Comparison of ENCODE assay signal across 8 cellular contexts in the genomic region with DNA sequence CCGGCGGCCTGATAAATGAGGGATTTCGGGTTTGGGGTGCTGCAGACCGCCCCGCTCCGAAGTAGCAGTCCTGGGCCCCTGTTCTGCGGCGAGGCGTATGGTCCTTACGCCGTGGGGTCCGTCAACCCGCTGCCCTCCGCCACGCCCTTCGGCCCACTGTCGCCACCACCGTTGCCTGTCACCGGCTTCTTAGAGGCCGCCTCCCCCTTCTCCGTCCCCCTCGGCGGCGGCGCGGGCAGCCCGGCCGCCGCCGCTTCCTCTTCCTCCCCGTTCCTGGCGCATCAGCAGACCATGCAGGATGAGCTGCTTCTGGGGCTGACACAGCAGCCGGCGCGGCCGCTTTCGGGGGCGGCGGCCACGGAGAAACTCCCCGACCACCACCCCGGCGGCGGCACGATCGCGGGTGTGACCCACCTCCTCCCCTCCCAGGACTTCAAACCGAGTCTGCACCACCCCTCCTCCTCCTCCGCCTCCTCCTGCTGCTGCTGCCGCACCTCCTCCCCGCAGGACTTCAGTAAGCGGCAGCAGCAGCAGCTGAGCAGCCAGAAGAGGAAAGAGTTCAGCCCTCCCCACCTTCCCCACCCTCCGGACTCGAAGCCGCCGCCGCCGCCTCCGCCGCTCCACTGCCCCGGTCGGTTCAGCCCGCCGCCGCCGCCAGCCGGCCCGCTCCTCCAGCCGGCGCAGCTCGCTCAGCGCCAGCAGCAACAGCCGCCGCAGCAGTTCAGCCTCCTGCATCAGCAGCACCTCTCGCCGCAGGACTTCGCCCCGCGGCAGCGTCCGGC. TPM values are rescaled to one million over a fixed set of nuclear protein-coding genes. Genes with fewer than 3 reads are reported as not detected.
A peak's percentile ranks its signal among the peaks of the same experiment; 100 is the strongest.
DNase-seq lines count a peak whose midpoint lies in the region; ATAC-seq and TF ChIP-seq lines count a peak whose summit lies in the region.

No MANE protein-coding gene starts in this region.

- H3K27me3 Mint-ChIP-seq in activated CD4-positive, alpha-beta memory T cell treated with anti-CD3 and anti-CD28 coated beads, Interleukin-2, amount 10 ng/mL, durations not matched to agents 7 days and 5 days, result no peaks in the 10 kb centered on the region

- H3K4me1 Mint-ChIP-seq in activated CD4-positive, alpha-beta memory T cell treated with anti-CD3 and anti-CD28 coated beads, Interleukin-2, amount 10 ng/mL, durations not matched to agents 7 days and 5 days, result peaks cover 29% of the 10 kb centered on the region

- H3K4me1 ChIP-seq in A673 (ENCODE audit: insufficient read depth, low read length, poor library complexity, severe bottlenecking), result peaks cover 23% of the 10 kb centered on the region
- H3K4me1 ChIP-seq in duodenal mucosa (ENCODE audit: control insufficient read depth in 1 of 2, insufficient read depth in 2 of 2, low read length in 2 of 2), result peaks cover 5 to 19% of the 10 kb centered on the region in 2 donors
- H3K4me1 ChIP-seq in lower lobe of right lung, result peaks cover 26% of the 10 kb centered on the region

- peak overlapping the region; percentile 99 to 100 for H3K9ac ChIP-seq in duodenal mucosa (ENCODE audit: low read depth in 1 of 2, low read length in 2 of 2)

- peak; percentile 26 for ATAC-seq in GM18868 (IDR thresholded peaks at IDR 0.05; ENCODE audit: unreplicated experiment)
- ATAC-seq in HG03103 (IDR thresholded peaks at IDR 0.05; ENCODE audit: low read depth, unreplicated experiment), result peak; percentile 17
- ATAC-seq in lower lobe of right lung, result peak; percentile 56 to 68

- no peak for TF ChIP-seq CTCF in A673 (conservative IDR thresholded peaks at IDR 0.05; ENCODE audit: low read depth, low read length)
- no peak for TF ChIP-seq CTCF in lower lobe of right lung (IDR thresholded peaks at IDR 0.05)

- H3K36me3 ChIP-seq in A673 (ENCODE audit: insufficient read depth, low read length, poor library complexity, severe bottlenecking) (peaks cover 25% of the 10 kb centered on the region), duodenal mucosa (ENCODE audit: control insufficient read depth in 1 of 2, insufficient read depth in 2 of 2, low read length in 2 of 2) (peaks cover 0 to 8% of the 10 kb centered on the region in 2 donors), lower lobe of right lung (peaks cover 5% of the 10 kb centered on the region)

- H3K9me3 Mint-ChIP-seq in activated CD4-positive, alpha-beta memory T cell treated with anti-CD3 and anti-CD28 coated beads, Interleukin-2, amount 10 ng/mL, durations not matched to agents 7 days and 5 days, result no peaks in the 10 kb centered on the region

- CTCF ChIA-PET in A673 (lab: Charles Lee), result no interaction called here
- CTCF ChIA-PET in activated CD4-positive, alpha-beta memory T cell treated with anti-CD3 and anti-CD28 coated beads, Interleukin-2, amount 10 ng/mL, durations not matched to agents 7 days and 5 days (lab: Charles Lee), result no interaction called here

- peak overlapping the region; percentile 100 for H3K27ac ChIP-seq in A673 (ENCODE audit: low read depth, low read length, poor library complexity, severe bottlenecking)
- peak overlapping the region; percentile 100 for H3K27ac ChIP-seq in duodenal mucosa (ENCODE audit: low read depth, low read length)
- peak overlapping the region; percentile 100 for H3K27ac ChIP-seq in lower lobe of right lung

- intact Hi-C loops in A673 (cut with micrococcal nuclease; ENCODE audit: unreplicated experiment) (loop anchor here (1.0 to 5.0 kb wide), 4 partner anchors 258 to 1346 kb away; no protein-coding TSS in a partner anchor), lower lobe of right lung (cut with DNase I) (no loop called here)

- H3K27me3 ChIP-seq in A673 (replicated peaks; ENCODE audit: insufficient read depth, low read depth, low read length, poor library complexity) (no peaks in the 10 kb centered on the region), duodenal mucosa (ENCODE audit: control insufficient read depth in 1 of 2, insufficient read depth in 2 of 2, low read length in 2 of 2) (no peaks in the 10 kb centered on the region), lower lobe of right lung (ENCODE audit: low read depth) (no peaks in the 10 kb centered on the region)

- peak overlapping the region; percentile 87 for H3K4me3 Mint-ChIP-seq in activated CD4-positive, alpha-beta memory T cell treated with anti-CD3 and anti-CD28 coated beads, Interleukin-2, amount 10 ng/mL, durations not matched to agents 7 days and 5 days

- H3K4me3 ChIP-seq in A673 (ENCODE audit: low read depth, low read length, poor library complexity, severe bottlenecking) (peak overlapping the region; percentile 88), duodenal mucosa (ENCODE audit: low read depth in 1 of 2, low read length in 2 of 2) (peak overlapping the region; percentile 94 to 97), lower lobe of right lung (peak overlapping the region; percentile 73)

- peaks cover 10% of the 10 kb centered on the region for H3K36me3 Mint-ChIP-seq in activated CD4-positive, alpha-beta memory T cell treated with anti-CD3 and anti-CD28 coated beads, Interleukin-2, amount 10 ng/mL, durations not matched to agents 7 days and 5 days (ENCODE audit: low read depth)

- H3K27ac Mint-ChIP-seq in activated CD4-positive, alpha-beta memory T cell treated with anti-CD3 and anti-CD28 coated beads, Interleukin-2, amount 10 ng/mL, durations not matched to agents 7 days and 5 days, result peak overlapping the region; percentile 97

- no TSS peak for BruUV-seq in A673 (replicated peaks; lab: Mats Ljungman, UMichigan)

- no peaks in the 10 kb centered on the region for H3K9me3 ChIP-seq in A673 (ENCODE audit: low read depth, low read length, poor library complexity, severe bottlenecking)
- H3K9me3 ChIP-seq in duodenal mucosa (ENCODE audit: control insufficient read depth in 1 of 2, low read length in 2 of 2), result no peaks in the 10 kb centered on the region
- no peaks in the 10 kb centered on the region for H3K9me3 ChIP-seq in lower lobe of right lung

- POLR2A ChIA-PET in A673 (lab: Charles Lee; ENCODE audit: low non-redundant PET), result interaction anchor here (0.6 to 0.8 kb wide), 4 partner anchors 40 to 361 kb away, joined by 4 to 18 read pairs (median 6); no protein-coding TSS in a partner anchor
- POLR2A ChIA-PET in activated CD4-positive, alpha-beta memory T cell treated with anti-CD3 and anti-CD28 coated beads, Interleukin-2, amount 10 ng/mL, durations not matched to agents 7 days and 5 days (lab: Charles Lee), result interaction anchor here (0.8 to 2.4 kb wide), 11 partner anchors 9 to 1375 kb away, joined by 3 to 18 read pairs (median 3); a partner anchor contains a TSS

- peak; percentile 88 for DNase-seq in A673 (ENCODE audit: low spot score)
- peak; percentile 78 for DNase-seq in NCI-H82 (lab: John Stamatoyannopoulos, UW)
- peak; percentile 84 for DNase-seq in activated CD4-positive, alpha-beta memory T cell treated with anti-CD3 and anti-CD28 coated beads, Interleukin-2, amount 10 ng/mL, durations not matched to agents 7 days and 5 days
- DNase-seq in lower lobe of right lung, result peak; percentile 90
- DNase-seq in stimulated activated CD4-positive, alpha-beta T cell treated with anti-CD3 and anti-CD28 coated beads, TNF-alpha, amount 100 ng/mL, for 24 hours (ENCODE audit: low read depth in 3 of 3), result peak; percentile 42 to 75 (median 46)

RNA-seq across cellular contexts. Expression of a gene that starts 0.6 kb away (rescaled TPM):
- total RNA-seq in A673 (2021) (75.5 and 80.1 TPM in 2 replicates), lower lobe of right lung (22.5 TPM)
- 10 to 100 TPM; 17.6 to 20.4 TPM for total RNA-seq in activated CD4-positive, alpha-beta memory T cell treated with anti-CD3 and anti-CD28 coated beads, Interleukin-2, amount 10 ng/mL, durations not matched to agents 7 days and 5 days

Comparison
In these comparisons a context has a peak if more than half of its experiments do, and no peak if none do; other contexts are left out.
1. Peak in every context shown above with its lines: DNase-seq, ATAC-seq, H3K4me3 ChIP-seq and H3K27ac ChIP-seq.